19 cellular contexts compared by ENCODE assay signal in the genomic region with DNA sequence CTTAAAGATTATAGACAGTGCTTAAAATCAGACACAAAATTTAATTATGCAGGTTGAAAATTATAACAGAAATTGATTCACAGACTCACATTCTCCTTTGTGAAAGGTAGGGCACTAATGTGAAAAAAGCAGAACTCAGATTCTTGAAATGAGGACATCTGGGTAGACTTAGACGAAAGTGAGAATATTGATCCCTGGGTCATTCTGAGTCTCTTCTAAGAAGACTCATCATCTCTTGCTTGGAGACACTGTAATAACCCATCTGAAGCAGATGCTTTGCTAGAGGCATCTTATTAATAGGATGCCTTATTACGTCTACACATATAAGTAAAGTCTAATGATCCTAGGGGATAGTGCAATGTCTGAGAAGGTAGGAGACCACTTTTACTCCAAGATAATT.
"Had no signal": no experiment of that assay in that cellular context is flagged by ENCODE, and none has a peak within 500 bp of the region (broad histone marks: within the 10 kb centered on the region; RNA-seq: fewer than 3 reads in every experiment).

No MANE protein-coding gene starts in this region.

- ATAC-seq: mucosa of descending colon; naive thymus-derived CD4-positive, alpha-beta T cell; natural killer cell treated with Interleukin-12 subunit alpha and Interleukin-12 subunit beta and Interleukin-15 and Interleukin-18, amount 100 ng/mL, for 72 hours; right lobe of liver; stimulated activated memory B cell treated with anti-CD40 and anti-IgM and Interleukin-4, amounts not matched to agents 10 μg/mL and 1 μg/mL and 100 μg/mL, for 72 hours; stimulated activated naive CD8-positive, alpha-beta T cell treated with anti-CD3 and anti-CD28 coated beads, Interleukin-15, Interleukin-2, amounts not matched to agents 100 U/mL and 50 U/mL, for 24 hours had no signal

- DNase-seq: kidney glomerular epithelial cell; left ventricle myocardium inferior; midbrain; mucosa of descending colon; naive thymus-derived CD4-positive, alpha-beta T cell; ovary; right lobe of liver; stimulated activated CD4-positive, alpha-beta T cell treated with anti-CD3 and anti-CD28 coated beads, Interleukin-1b, Interleukin-23, amount 100 ng/mL, for 48 hours; stimulated activated CD4-positive, alpha-beta T cell treated with anti-CD3 and anti-CD28 coated beads, Interleukin-2, amount 100 ng/mL, for 48 hours; stimulated activated CD4-positive, alpha-beta T cell treated with anti-CD3 and anti-CD28 coated beads, Interleukin-4, amount 100 ng/mL, for 4 hours; stimulated activated CD8-positive, alpha-beta memory T cell treated with anti-CD3 and anti-CD28 coated beads, Interleukin-4, amount 100 ng/mL, for 48 hours; stimulated activated naive CD8-positive, alpha-beta T cell treated with anti-CD3 and anti-CD28 coated beads, Interleukin-15, Interleukin-2, amounts not matched to agents 100 U/mL and 50 U/mL, for 24 hours; stomach; testis; thyroid gland; transverse colon; upper lobe of left lung had no signal
